8 cellular contexts compared by ENCODE assay signal in the genomic region with DNA sequence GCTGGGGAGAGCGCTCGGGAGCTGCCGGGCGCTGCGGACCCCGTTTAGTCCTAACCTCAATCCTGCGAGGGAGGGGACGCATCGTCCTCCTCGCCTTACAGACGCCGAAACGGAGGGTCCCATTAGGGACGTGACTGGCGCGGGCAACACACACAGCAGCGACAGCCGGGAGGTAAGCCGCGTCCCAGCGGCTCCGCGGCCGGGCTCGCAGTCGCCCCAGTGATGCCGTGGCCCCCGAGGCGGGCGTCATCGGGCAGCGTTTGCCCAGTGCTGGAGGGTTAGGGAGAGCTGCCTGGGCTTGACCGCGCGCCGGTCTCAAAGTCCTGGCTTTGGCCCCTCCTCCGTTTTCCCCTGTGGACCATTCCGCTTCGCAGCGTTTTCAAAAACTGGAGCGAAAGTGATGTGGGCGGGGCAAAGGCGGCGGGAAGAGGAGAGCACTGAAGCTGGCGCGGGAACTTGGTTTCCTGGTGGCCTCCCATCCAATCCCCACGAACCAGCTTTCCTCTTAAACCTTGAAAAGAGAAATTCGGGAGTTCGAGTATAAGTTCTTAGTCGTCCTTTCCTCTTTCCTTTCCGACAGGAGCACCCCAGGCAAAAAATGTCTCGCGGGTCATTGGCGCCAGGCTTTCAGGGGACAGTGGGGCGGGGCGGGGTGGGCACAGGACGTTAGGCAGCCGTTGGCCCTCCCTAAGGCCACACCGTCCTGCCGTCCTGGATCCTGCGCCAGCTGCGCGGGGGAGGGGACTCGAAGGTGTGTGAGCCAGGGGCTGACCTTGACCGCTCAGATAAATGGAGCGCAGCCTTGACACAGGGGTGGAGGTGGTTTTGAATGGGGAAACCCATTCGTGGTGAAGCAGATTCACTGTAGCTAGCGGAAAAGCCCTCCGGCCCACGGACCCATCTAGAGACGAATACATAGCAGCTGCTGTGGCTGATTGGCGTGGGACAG. TPM values are rescaled to one million over a fixed set of nuclear protein-coding genes. Genes with fewer than 3 reads are reported as not detected.
DNase-seq lines count a peak whose midpoint lies in the region; ATAC-seq and TF ChIP-seq lines count a peak whose summit lies in the region.

No MANE protein-coding gene starts in this region.

- ATAC-seq in GM21367 (IDR thresholded peaks at IDR 0.05; ENCODE audit: unreplicated experiment), result peak; percentile 51

- H3K4me3 ChIP-seq in epithelial cell of proximal tubule (ENCODE audit: low read depth, low read length), result peak overlapping the region; percentile 91

- DNase-seq in DMS 273 (lab: John Stamatoyannopoulos, UW; ENCODE audit: unreplicated experiment) (peak; percentile 94), HS-27A (ENCODE audit: low read depth) (peak; percentile 84), NCI-H82 treated with DMSO at 0.1 percent for 48 hours (lab: John Stamatoyannopoulos, UW; ENCODE audit: unreplicated experiment) (peak; percentile 78), epithelial cell of proximal tubule (ENCODE audit: low read depth) (peak; percentile 39), middle frontal gyrus (ENCODE audit: extremely low spot score, low spot score) (peak; percentile 76)
- peak; percentile 48 to 59 (median 51) for DNase-seq in activated CD8-positive, alpha-beta memory T cell treated with anti-CD3 and anti-CD28 coated beads for 48 hours (ENCODE audit: low read depth in 2 of 3, low spot score in 2 of 3)
- DNase-seq in stimulated activated CD8-positive, alpha-beta memory T cell treated with anti-CD3 and anti-CD28 coated beads, Interleukin-7, amount 100 ng/mL, for 24 hours (ENCODE audit: low read depth), result peak; percentile 45

- no peak for TF ChIP-seq CTCF in epithelial cell of proximal tubule (conservative IDR thresholded peaks at IDR 0.05; ENCODE audit: low read depth, low read length)

RNA-seq across cellular contexts. Expression of a gene that starts 0.8 kb away (rescaled TPM):
- 65.6 and 119 TPM in 2 replicates for total RNA-seq in epithelial cell of proximal tubule

RNA-seq across cellular contexts. Expression of a gene that starts 54.2 kb away (rescaled TPM):
- 28.0 and 32.3 TPM in 2 replicates for total RNA-seq in epithelial cell of proximal tubule

Comparison
In these comparisons a context has a peak if more than half of its experiments do, and no peak if none do; other contexts are left out.
1. Peak in every context shown above with its lines: DNase-seq, ATAC-seq and H3K4me3 ChIP-seq.
2. DNase-seq: peak in every context shown above with its lines; median percentile 94 in DMS 273; 84 in HS-27A; 78 in NCI-H82 treated with DMSO at 0.1 percent for 48 hours; 76 in middle frontal gyrus; 51 in activated CD8-positive, alpha-beta memory T cell treated with anti-CD3 and anti-CD28 coated beads for 48 hours; 45 in stimulated activated CD8-positive, alpha-beta memory T cell treated with anti-CD3 and anti-CD28 coated beads, Interleukin-7, amount 100 ng/mL, for 24 hours; 39 in epithelial cell of proximal tubule.